Comparison of ENCODE assay signal across 26 cellular contexts in the genomic region with DNA sequence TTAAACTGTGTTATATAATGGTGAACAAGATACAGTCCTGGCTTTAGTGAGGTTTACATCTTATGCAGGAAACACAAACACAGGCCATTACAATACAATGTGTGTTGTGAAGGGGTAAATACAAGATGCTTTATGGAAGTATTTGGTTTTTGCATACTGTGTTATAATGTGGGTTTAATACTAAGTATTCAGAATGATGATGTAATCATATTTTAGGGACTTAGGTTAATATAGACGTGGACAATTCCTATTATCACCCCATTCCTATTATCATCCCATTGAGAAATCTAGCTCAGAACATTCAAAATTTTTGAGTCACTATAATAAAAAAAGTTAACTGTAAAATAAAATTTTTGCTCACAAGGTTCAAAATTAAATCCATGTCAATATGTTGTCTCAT. TPM values are rescaled to one million over a fixed set of nuclear protein-coding genes. Genes with fewer than 3 reads are reported as not detected.
"Had no signal": no experiment of that assay in that cellular context is flagged by ENCODE, and none has a peak within 500 bp of the region (broad histone marks: within the 10 kb centered on the region; RNA-seq: fewer than 3 reads in every experiment).

No MANE protein-coding gene starts in this region.

- H3K27ac ChIP-seq: HL-60, KMS-11, SJSA1, SK-N-MC had no signal

- H3K4me2 ChIP-seq: KMS-11 had no signal

- H3K36me3 ChIP-seq: SJSA1 had no signal

- H3K9ac ChIP-seq: KMS-11 had no signal

- DNase-seq: Kasumi-1; MV-4-11; NCI-H1048; NCI-H1105; NCI-H1417; NCI-H1694; NCI-H187 treated with DMSO at 0.1 percent for 48 hours; NCI-H2029 treated with DMSO at 0.1 percent for 48 hours; NCI-H2171 treated with DMSO at 0.1 percent for 48 hours; NCI-H345; NCI-H446 treated with DMSO at 0.1 percent for 48 hours; NCI-H510A treated with DMSO at 0.1 percent for 48 hours; NCI-H82; NK-92 treated with Interleukin-12 subunit alpha and Interleukin-12 subunit beta, amount 100 ng/mL, for 24 hours; PC-3; Right ventricle myocardium superior; SIG-M5 had no signal

- H3K27me3 ChIP-seq: SJSA1 had no signal

- H3K9me3 ChIP-seq: SJSA1 had no signal

- H3K4me3 ChIP-seq: SJSA1, SK-N-MC had no signal

- ATAC-seq: Panc1, PC-3 had no signal

- FAIRE-seq: HTR-8/SVneo had no signal

RNA-seq across cellular contexts. Expression of a gene that starts 36.7 kb away (rescaled TPM):
- total RNA-seq: M059J; OCI-LY7; PC-3; Right ventricle myocardium superior; SJSA1; T-helper 1 cell treated with Interleukin-12 subunit alpha and Interleukin-12 subunit beta and Interleukin-4 antibody, amounts not matched to agents 30 ng/mL and 1 ng/mL, for 36 hours had no signal
